Comparison of ENCODE assay signal across 8 cellular contexts in the genomic region with DNA sequence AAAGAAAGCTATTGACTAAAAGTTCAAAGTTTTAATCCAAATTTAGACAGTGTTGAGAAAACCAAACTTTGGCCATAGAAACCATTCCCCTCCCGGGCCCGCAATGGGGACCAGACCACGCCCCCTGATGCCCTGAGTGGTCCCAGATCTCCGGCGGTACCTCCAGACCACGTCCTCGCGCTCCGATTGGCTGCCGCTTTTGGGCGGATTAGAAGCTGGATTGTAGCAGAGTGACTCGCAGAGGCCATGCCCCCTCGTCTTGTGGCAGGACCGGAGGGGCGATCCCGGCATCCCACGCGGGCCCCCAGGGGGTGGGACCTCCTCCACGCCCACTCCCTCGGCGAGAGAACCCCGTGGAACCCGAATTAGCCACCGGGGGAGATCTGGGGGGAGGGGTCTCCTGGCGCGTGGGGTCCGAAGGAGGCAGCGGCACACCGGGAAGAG. TPM values are rescaled to one million over a fixed set of nuclear protein-coding genes. Genes with fewer than 3 reads are reported as not detected.
DNase-seq lines count a peak whose midpoint lies in the region; ATAC-seq and TF ChIP-seq lines count a peak whose summit lies in the region.

No MANE protein-coding gene starts in this region.

- in situ Hi-C loops in GM13976 (cut with MboI; ENCODE audit: low sequenced_read_pairs, unreplicated experiment): no loop called here

- H3K27ac Mint-ChIP-seq in activated naive CD8-positive, alpha-beta T cell treated with anti-CD3 and anti-CD28 coated beads, Interleukin-2, amount 50 U/mL, for 24 hours: peak overlapping the region; percentile 68

- no peak for TF ChIP-seq POLR2A in prostate gland (IDR thresholded peaks at IDR 0.05)

- H3K4me2 ChIP-seq in KMS-11: peak overlapping the region; percentile 98
- H3K4me2 ChIP-seq in SU-DHL-6 (ENCODE audit: low read depth, low read length, poor library complexity, severe bottlenecking): peak overlapping the region; percentile 63

- H3K36me3 ChIP-seq in KMS-11 (ENCODE audit: insufficient read depth) (no peaks in the 10 kb centered on the region), SU-DHL-6 (ENCODE audit: low read length) (no peaks in the 10 kb centered on the region), heart right ventricle (peaks cover 0 to 24% (median 0%) of the 10 kb centered on the region in 9 donors), prostate gland (no peaks in the 10 kb centered on the region), upper lobe of right lung (peaks cover 4% of the 10 kb centered on the region)

- TF ChIP-seq CTCF in GM13976 (IDR thresholded peaks at IDR 0.05; ENCODE audit: borderline replicate concordance, control extremely low read depth, extremely low read depth, insufficient read depth, missing control alignments) (no peak), KMS-11 (conservative IDR thresholded peaks at IDR 0.05; ENCODE audit: low read depth, low read length) (no peak), SU-DHL-6 (IDR thresholded peaks at IDR 0.05; ENCODE audit: insufficient read depth, low read length, poor library complexity, severe bottlenecking) (no peak), heart right ventricle (IDR thresholded peaks at IDR 0.05) (no peak), prostate gland (IDR thresholded peaks at IDR 0.05) (no peak), upper lobe of right lung (IDR thresholded peaks at IDR 0.05) (no peak)

- H3K9me3 ChIP-seq in SU-DHL-6 (ENCODE audit: insufficient read depth, low read length): no peaks in the 10 kb centered on the region
- H3K9me3 ChIP-seq in heart right ventricle: no peaks in the 10 kb centered on the region
- H3K9me3 ChIP-seq in prostate gland: no peaks in the 10 kb centered on the region
- no peaks in the 10 kb centered on the region for H3K9me3 ChIP-seq in upper lobe of right lung

- no peaks in the 10 kb centered on the region for H3K79me2 ChIP-seq in KMS-11 (ENCODE audit: insufficient read depth, low read depth)
- no peaks in the 10 kb centered on the region for H3K79me2 ChIP-seq in SU-DHL-6 (ENCODE audit: insufficient read depth, low read length)

- intact Hi-C loops in heart right ventricle (cut with DNase I): loop anchor here in 6 of 10 donors (2.0 to 10.0 kb wide), 5 partner anchors 42 to 192 kb away; a partner anchor contains a TSS
- intact Hi-C loops in prostate gland (cut with DNase I): no loop called here
- intact Hi-C loops in upper lobe of right lung (cut with DNase I): no loop called here

- no peaks in the 10 kb centered on the region for H3K36me3 Mint-ChIP-seq in activated naive CD8-positive, alpha-beta T cell treated with anti-CD3 and anti-CD28 coated beads, Interleukin-2, amount 50 U/mL, for 24 hours (ENCODE audit: low read depth)

- no peaks in the 10 kb centered on the region for H3K9me2 ChIP-seq in SU-DHL-6 (replicated peaks; ENCODE audit: insufficient read depth, low read length)

- H3K4me3 Mint-ChIP-seq in activated naive CD8-positive, alpha-beta T cell treated with anti-CD3 and anti-CD28 coated beads, Interleukin-2, amount 50 U/mL, for 24 hours: peak overlapping the region; percentile 81

- peak; percentile 85 for ATAC-seq in activated naive CD8-positive, alpha-beta T cell treated with anti-CD3 and anti-CD28 coated beads, Interleukin-2, amount 50 U/mL, for 24 hours
- peak; percentile 76 to 93 (median 89) for ATAC-seq in heart right ventricle
- peak; percentile 87 for ATAC-seq in upper lobe of right lung
- ATAC-seq in HG02840 (IDR thresholded peaks at IDR 0.05; ENCODE audit: low FRiP score, unreplicated experiment): no peak

- peak overlapping the region; percentile 45; the same call in 1 of the 2 replicates for H3K9ac ChIP-seq in KMS-11
- peak overlapping the region; percentile 47 for H3K9ac ChIP-seq in SU-DHL-6 (ENCODE audit: low read length)

- 0 out of 2 replicates have a peak, but pooled peaks cover 6% of the 10 kb centered on the region for H3F3A ChIP-seq in SU-DHL-6 (ENCODE audit: insufficient read depth)

- no peaks in the 10 kb centered on the region for H3K9me3 Mint-ChIP-seq in activated naive CD8-positive, alpha-beta T cell treated with anti-CD3 and anti-CD28 coated beads, Interleukin-2, amount 50 U/mL, for 24 hours

- 15% methylated on average over 29 of the region's 29 CpGs for WGBS in heart right ventricle, 2 donors
- WGBS in prostate gland: 31% methylated on average over 24 of the region's 29 CpGs

- DNase-seq in GM13976 (ENCODE audit: low spot score) (peak; percentile 96), heart right ventricle (peak; percentile 81 to 89), prostate gland (ENCODE audit: low spot score) (peak; percentile 60), upper lobe of right lung (peak; percentile 93)
- peak; percentile 88 for DNase-seq in activated naive CD8-positive, alpha-beta T cell treated with anti-CD3 and anti-CD28 coated beads, Interleukin-2, amount 50 U/mL, for 24 hours

- H3K4me1 Mint-ChIP-seq in activated naive CD8-positive, alpha-beta T cell treated with anti-CD3 and anti-CD28 coated beads, Interleukin-2, amount 50 U/mL, for 24 hours: peaks cover 20% of the 10 kb centered on the region

- peak overlapping the region; percentile 100 for H2AFZ ChIP-seq in KMS-11 (ENCODE audit: low read depth)
- H2AFZ ChIP-seq in SU-DHL-6 (ENCODE audit: low read depth, low read length, severe bottlenecking): peak overlapping the region; percentile 6

- H3K4me3 ChIP-seq in KMS-11 (IDR thresholded peaks at IDR 0.05; ENCODE audit: insufficient read depth, low read depth, low read length) (no peak overlapping the region), SU-DHL-6 (ENCODE audit: insufficient read depth, low read length, poor library complexity, severe bottlenecking) (peak overlapping the region; percentile 46), heart right ventricle (peak overlapping the region in 9 of 10 donors; percentile 8 to 55 (median 46)), prostate gland (no peak overlapping the region), upper lobe of right lung (peak overlapping the region; percentile 60)

- H3K27me3 Mint-ChIP-seq in activated naive CD8-positive, alpha-beta T cell treated with anti-CD3 and anti-CD28 coated beads, Interleukin-2, amount 50 U/mL, for 24 hours: no peaks in the 10 kb centered on the region

- H3K4me1 ChIP-seq in KMS-11 (ENCODE audit: low read depth, poor library complexity, severe bottlenecking): peaks cover 14% of the 10 kb centered on the region
- H3K4me1 ChIP-seq in heart right ventricle: peaks cover 0 to 21% (median 10%) of the 10 kb centered on the region in 9 donors
- H3K4me1 ChIP-seq in prostate gland (replicated peaks): no peaks in the 10 kb centered on the region
- H3K4me1 ChIP-seq in upper lobe of right lung: no peaks in the 10 kb centered on the region

- no peaks in the 10 kb centered on the region for H4K20me1 ChIP-seq in KMS-11 (ENCODE audit: insufficient read depth)
- H4K20me1 ChIP-seq in SU-DHL-6 (ENCODE audit: low read depth, low read length): no peaks in the 10 kb centered on the region

- H3K27ac ChIP-seq in KMS-11 (no peak overlapping the region), SU-DHL-6 (ENCODE audit: low read depth, low read length) (peak overlapping the region; percentile 19), heart right ventricle (peak overlapping the region in 4 of 10 donors; percentile 57 to 77 (median 68)), prostate gland (peak overlapping the region; percentile 63 to 67), upper lobe of right lung (peak overlapping the region; percentile 34)

- H3K27me3 ChIP-seq in KMS-11 (ENCODE audit: insufficient read depth, low read depth) (no peaks in the 10 kb centered on the region; the same call in 1 of the 2 replicates), SU-DHL-6 (ENCODE audit: low read length) (no peaks in the 10 kb centered on the region), heart right ventricle (peaks cover 0 to 4% (median 0%) of the 10 kb centered on the region in 7 donors), prostate gland (replicated peaks; ENCODE audit: insufficient read depth) (no peaks in the 10 kb centered on the region), upper lobe of right lung (no peaks in the 10 kb centered on the region)

RNA-seq across cellular contexts. Expression of a gene that starts 0.8 kb away (rescaled TPM):
- total RNA-seq in heart right ventricle: 1 to 10 TPM; 1.1 to 5.3 (median 3.1) TPM
- polyA plus RNA-seq in heart right ventricle: 1 to 10 TPM; 2.4 to 2.7 TPM
- total RNA-seq in prostate gland: 10 to 100 TPM; 11.0 to 11.2 TPM
- total RNA-seq in upper lobe of right lung: 23.5 TPM

RNA-seq across cellular contexts. Expression of a gene that starts 26.3 kb away (rescaled TPM):
- 10 to 100 TPM; 49.9 to 77.8 (median 65.2) TPM for total RNA-seq in heart right ventricle
- 10 to 100 TPM; 43.7 to 96.7 TPM for polyA plus RNA-seq in heart right ventricle
- total RNA-seq in prostate gland: 10 to 100 TPM; 71.8 to 92.0 TPM
- 59.0 TPM for total RNA-seq in upper lobe of right lung

RNA-seq across cellular contexts. Expression of a gene that starts 31.3 kb away (rescaled TPM):
- total RNA-seq in heart right ventricle (10 to 100 TPM; 18.5 to 70.6 (median 25.1) TPM), prostate gland (10 to 100 TPM in 1 of 2 donors, 1 to 10 TPM in 1; 9.4 to 22.9 TPM), upper lobe of right lung (16.0 TPM)
- 10 to 100 TPM; 29.3 to 29.5 TPM for polyA plus RNA-seq in heart right ventricle

RNA-seq across cellular contexts. Expression of a gene that starts 35.1 kb away (rescaled TPM):
- total RNA-seq in heart right ventricle (100 to 1,000 TPM in 1 of 10 donors, 10 to 100 TPM in 9; 55.4 to 123 (median 73.7) TPM), prostate gland (10 to 100 TPM; 35.1 to 49.0 TPM), upper lobe of right lung (80.9 TPM)
- polyA plus RNA-seq in heart right ventricle: 100 to 1,000 TPM in 1 of 2 donors, 10 to 100 TPM in 1; 59.6 to 192 TPM

Comparison
In these comparisons a context has a peak if more than half of its experiments do, and no peak if none do; other contexts are left out.
1. H3K4me3 ChIP-seq: peak in SU-DHL-6 (single experiment), heart right ventricle (9 of 10) and upper lobe of right lung (single experiment); none in KMS-11 (single experiment) and prostate gland (0 of 2).
2. intact Hi-C loops: an anchor here in heart right ventricle (2.0 to 10.0 kb wide); none called in prostate gland and upper lobe of right lung.
3. Peak in every context shown above with its lines, with median percentiles within 50 percentile points of each other: DNase-seq.